In genomic region chr19:40414536-40415535, GRCh38 we compare ENCODE assay signal across 18 cellular contexts. TPM values are rescaled to one million over a fixed set of nuclear protein-coding genes. Genes with fewer than 3 reads are reported as not detected.
DNase-seq lines count a peak whose midpoint lies in the region; ATAC-seq lines count a peak whose summit lies in the region.
"Had no signal": no experiment of that assay in that cellular context is flagged by ENCODE, and none has a peak within 500 bp of the region (broad histone marks: within the 10 kb centered on the region; RNA-seq: fewer than 3 reads in every experiment).

No MANE protein-coding gene starts in this region.

- no peaks in the 10 kb centered on the region for H3K9me3 Mint-ChIP-seq in stimulated activated memory B cell treated with anti-CD40 and anti-IgM and Interleukin-4, amounts not matched to agents 10 μg/mL and 1 μg/mL and 100 μg/mL, for 72 hours
- H3K9me3 Mint-ChIP-seq: activated T-cell treated with anti-CD3 and anti-CD28 coated beads, Interleukin-2, amount 50 U/mL, for 72 hours; CD4-positive, CD25-positive, alpha-beta regulatory T cell had no signal

- peak overlapping the region; percentile 21 for H3K27ac Mint-ChIP-seq in stimulated activated memory B cell treated with anti-CD40 and anti-IgM and Interleukin-4, amounts not matched to agents 10 μg/mL and 1 μg/mL and 100 μg/mL, for 72 hours
- H3K27ac Mint-ChIP-seq: activated T-cell treated with anti-CD3 and anti-CD28 coated beads, Interleukin-2, amount 50 U/mL, for 72 hours; CD4-positive, CD25-positive, alpha-beta regulatory T cell had no signal

- 78% methylated on average over 21 of the region's 21 CpGs for WGBS in right cardiac atrium

- intact Hi-C loops in right cardiac atrium (cut with DNase I): no loop called here

- no peaks in the 10 kb centered on the region for H3K27me3 Mint-ChIP-seq in stimulated activated memory B cell treated with anti-CD40 and anti-IgM and Interleukin-4, amounts not matched to agents 10 μg/mL and 1 μg/mL and 100 μg/mL, for 72 hours

- peaks cover 13% of the 10 kb centered on the region for H3K4me1 ChIP-seq in right cardiac atrium (ENCODE audit: control insufficient read depth, insufficient read depth, low read length)

- no peaks in the 10 kb centered on the region for H3K27me3 ChIP-seq in right cardiac atrium (ENCODE audit: control insufficient read depth, insufficient read depth)

- no peak for DNase-seq in SK-N-MC (ENCODE audit: low read depth, low spot score)
- DNase-seq in right cardiac atrium: peak in 2 of 3 donors; percentile 60 to 70
- DNase-seq: activated CD4-positive, alpha-beta T cell treated with anti-CD3 and anti-CD28 coated beads, Interleukin-2, amount 50 U/mL, for 4 hours; activated T-cell treated with anti-CD3 and anti-CD28 coated beads, Interleukin-2, amount 50 U/mL, for 72 hours; CD4-positive, CD25-positive, alpha-beta regulatory T cell; cortex of kidney; EL; esophagus squamous epithelium; left cardiac atrium; naive thymus-derived CD4-positive, alpha-beta T cell; NCI-H1417 treated with DMSO at 0.1 percent for 48 hours; NCI-H226; retina; stimulated activated CD8-positive, alpha-beta memory T cell treated with anti-CD3 and anti-CD28 coated beads, Interleukin-4, amount 100 ng/mL, for 48 hours had no signal

- peak overlapping the region; percentile 47; the same call in 1 of the 2 replicates for H3K4me3 ChIP-seq in SK-N-MC
- no peak overlapping the region for H3K4me3 ChIP-seq in right cardiac atrium (ENCODE audit: low read length)
- H3K4me3 ChIP-seq: esophagus squamous epithelium, GM12878 had no signal

- H3K4me1 Mint-ChIP-seq in stimulated activated memory B cell treated with anti-CD40 and anti-IgM and Interleukin-4, amounts not matched to agents 10 μg/mL and 1 μg/mL and 100 μg/mL, for 72 hours: peaks cover 40% of the 10 kb centered on the region

- H3K9ac ChIP-seq in SK-N-MC (ENCODE audit: insufficient read length): peak overlapping the region; percentile 61

- H3K4me3 Mint-ChIP-seq in stimulated activated memory B cell treated with anti-CD40 and anti-IgM and Interleukin-4, amounts not matched to agents 10 μg/mL and 1 μg/mL and 100 μg/mL, for 72 hours: no peak overlapping the region
- H3K4me3 Mint-ChIP-seq: activated T-cell treated with anti-CD3 and anti-CD28 coated beads, Interleukin-2, amount 50 U/mL, for 72 hours had no signal

- ATAC-seq in right cardiac atrium: no peak
- no peak for ATAC-seq in stimulated activated memory B cell treated with anti-CD40 and anti-IgM and Interleukin-4, amounts not matched to agents 10 μg/mL and 1 μg/mL and 100 μg/mL, for 72 hours
- ATAC-seq in GM18861 (IDR thresholded peaks at IDR 0.05; ENCODE audit: unreplicated experiment): no peak
- ATAC-seq in GM19035 (IDR thresholded peaks at IDR 0.05; ENCODE audit: unreplicated experiment): no peak
- ATAC-seq: activated T-cell treated with anti-CD3 and anti-CD28 coated beads, Interleukin-2, amount 50 U/mL, for 72 hours; GM12878; naive thymus-derived CD4-positive, alpha-beta T cell had no signal

- H3K36me3 ChIP-seq in SK-N-MC (ENCODE audit: insufficient read depth, low read length): no peaks in the 10 kb centered on the region
- H3K36me3 ChIP-seq: esophagus squamous epithelium had no signal

- H3K9me3 ChIP-seq in SK-N-MC (ENCODE audit: low read depth, low read length) (no peaks in the 10 kb centered on the region), right cardiac atrium (ENCODE audit: control insufficient read depth, low read length) (no peaks in the 10 kb centered on the region)
- H3K9me3 ChIP-seq: esophagus squamous epithelium had no signal

- H3K27ac ChIP-seq in SK-N-MC: peak overlapping the region; percentile 84
- H3K27ac ChIP-seq in right cardiac atrium (ENCODE audit: low read length): no peak overlapping the region
- H3K27ac ChIP-seq: esophagus squamous epithelium had no signal

- no peaks in the 10 kb centered on the region for H3K36me3 Mint-ChIP-seq in stimulated activated memory B cell treated with anti-CD40 and anti-IgM and Interleukin-4, amounts not matched to agents 10 μg/mL and 1 μg/mL and 100 μg/mL, for 72 hours
- H3K36me3 Mint-ChIP-seq: CD4-positive, CD25-positive, alpha-beta regulatory T cell; naive thymus-derived CD4-positive, alpha-beta T cell had no signal

RNA-seq across cellular contexts. Expression of gene PRX, which starts 1.7 kb away (rescaled TPM):
- 1 to 10 TPM; 3.2 to 7.1 (median 4.8) TPM for total RNA-seq in right cardiac atrium
- polyA plus RNA-seq in right cardiac atrium: 5.7 TPM

RNA-seq across cellular contexts. Expression of gene SERTAD1, which starts 11.0 kb away (rescaled TPM):
- 10 to 100 TPM in 2 of 4 donors, 1 to 10 TPM in 2; 8.9 to 14.4 (median 9.7) TPM for total RNA-seq in right cardiac atrium
- polyA plus RNA-seq in right cardiac atrium: 18.4 TPM

RNA-seq across cellular contexts. Expression of gene HIPK4, which starts 24.9 kb away (rescaled TPM):
- total RNA-seq in right cardiac atrium: under 1 TPM in 1 of 4 donors, not detected in 3; 0.11 TPM
- 0.05 TPM for polyA plus RNA-seq in right cardiac atrium
- total RNA-seq: CD4-positive, CD25-positive, alpha-beta regulatory T cell had no signal
- polyA plus RNA-seq: CD4-positive, CD25-positive, alpha-beta regulatory T cell; naive thymus-derived CD4-positive, alpha-beta T cell had no signal

RNA-seq across cellular contexts. Expression of gene SERTAD3, which starts 29.3 kb away (rescaled TPM):
- 10 to 100 TPM; 31.5 to 48.2 (median 36.9) TPM for total RNA-seq in right cardiac atrium
- 36.2 TPM for polyA plus RNA-seq in right cardiac atrium

RNA-seq across cellular contexts. Expression of gene BLVRB, which starts 50.7 kb away (rescaled TPM):
- 100 to 1,000 TPM in 1 of 4 donors, 10 to 100 TPM in 3; 72.0 to 102 (median 86.2) TPM for total RNA-seq in right cardiac atrium
- polyA plus RNA-seq in right cardiac atrium: 109 TPM
